ENCODE assay signal across 1 cellular context in genomic region chr19:48918801-48919247, GRCh38.
TF ChIP-seq lines count a peak whose summit lies in the region.

No MANE protein-coding gene starts in this region.

TF ChIP-seq in HepG2, 621 proteins besides CTCF, POLR2A, EP300 and RAD21:
- TF ChIP-seq TBX2 (CRISPR knock-in tag; IDR thresholded peaks at IDR 0.05; ENCODE audit: borderline replicate concordance) (no peak), SALL2 (CRISPR knock-in tag; IDR thresholded peaks at IDR 0.05) (no peak), SMARCC2 (IDR thresholded peaks at IDR 0.05) (no peak), ZNF547 (CRISPR knock-in tag; IDR thresholded peaks at IDR 0.05) (no peak), TBP (CRISPR knock-in tag; IDR thresholded peaks at IDR 0.05) (no peak), ASH2L (IDR thresholded peaks at IDR 0.05; ENCODE audit: insufficient read length, low read depth, low read length) (no peak), RXRB (CRISPR knock-in tag; IDR thresholded peaks at IDR 0.05; ENCODE audit: borderline replicate concordance) (no peak), HCFC1 (IDR thresholded peaks at IDR 0.05; ENCODE audit: low read depth, low read length) (peak; percentile 76), TIGD3 (CRISPR knock-in tag; IDR thresholded peaks at IDR 0.05; ENCODE audit: borderline replicate concordance) (no peak), ZBTB38 (CRISPR knock-in tag; IDR thresholded peaks at IDR 0.05) (peak; percentile 66; the same call in 1 of the 2 replicates), ZNF101 (CRISPR knock-in tag; IDR thresholded peaks at IDR 0.05; ENCODE audit: borderline replicate concordance, low read depth) (no peak), THAP11 (CRISPR knock-in tag; IDR thresholded peaks at IDR 0.05) (peak; percentile 96), SUZ12 (IDR thresholded peaks at IDR 0.05; ENCODE audit: low read depth, low read length) (peak; percentile 65), IRF9 (CRISPR knock-in tag; IDR thresholded peaks at IDR 0.05; ENCODE audit: borderline replicate concordance) (no peak), ZNF143 (CRISPR knock-in tag; IDR thresholded peaks at IDR 0.05) (peak; percentile 91), ZNF678 (CRISPR knock-in tag; IDR thresholded peaks at IDR 0.05) (no peak), CAMTA2 (CRISPR knock-in tag; IDR thresholded peaks at IDR 0.05; ENCODE audit: borderline replicate concordance) (no peak), MATR3 (CRISPR knock-in tag; IDR thresholded peaks at IDR 0.05) (no peak), RARA (CRISPR knock-in tag; IDR thresholded peaks at IDR 0.05) (no peak), CSRNP1 (CRISPR knock-in tag; IDR thresholded peaks at IDR 0.05) (no peak), ZNF687 (CRISPR knock-in tag; IDR thresholded peaks at IDR 0.05) (no peak), HOXA7 (CRISPR knock-in tag; IDR thresholded peaks at IDR 0.05) (no peak), CREM (IDR thresholded peaks at IDR 0.05) (peak; percentile 60; the same call in 1 of the 2 replicates), CREM (CRISPR knock-in tag; IDR thresholded peaks at IDR 0.05) (no peak)
